In genomic region chr2:16218651-16219050, GRCh38 we compare ENCODE assay signal across 8 cellular contexts.
DNase-seq lines count a peak whose midpoint lies in the region; ATAC-seq and TF ChIP-seq lines count a peak whose summit lies in the region.

No MANE protein-coding gene starts in this region.

- 31% methylated on average over 3 of the region's 3 CpGs for WGBS in SK-N-SH (ENCODE audit: low lambda C conversion rate)
- WGBS in psoas muscle, 3 donors, result 47 to 56% (median 51%) methylated on average over 3 of the region's 3 CpGs

- H3K4me3 ChIP-seq in SK-N-SH (ENCODE audit: low read depth in 2 of 2, low read length in 1 of 2) (no peak overlapping the region; a peak in 1 of 4 replicates), KMS-11 (IDR thresholded peaks at IDR 0.05; ENCODE audit: insufficient read depth, low read depth, low read length) (no peak overlapping the region), psoas muscle (no peak overlapping the region)

- H3K4me2 ChIP-seq in SK-N-SH, result no peak overlapping the region
- H3K4me2 ChIP-seq in KMS-11, result no peak overlapping the region

- no peak overlapping the region for H3K27ac Mint-ChIP-seq in chondrocyte (ENCODE audit: unreplicated experiment)
- H3K27ac Mint-ChIP-seq in activated naive CD4-positive, alpha-beta T cell treated with anti-CD3 and anti-CD28 coated beads, Interleukin-2, amount 50 U/mL, for 72 hours, result no peak overlapping the region

- H3K4me1 ChIP-seq in SK-N-SH (ENCODE audit: control insufficient read depth in 1 of 2, insufficient read depth in 2 of 2, low read depth in 1 of 2, low read length in 1 of 2) (peaks cover 0 to 12% of the 10 kb centered on the region in 2 experiments; a peak in 1 of 4 replicates), KMS-11 (ENCODE audit: low read depth, poor library complexity, severe bottlenecking) (peaks cover 4% of the 10 kb centered on the region), psoas muscle (no peaks in the 10 kb centered on the region)

- DNase-seq in SK-N-SH, result peak; percentile 72
- DNase-seq in chondrocyte (ENCODE audit: low spot score), result no peak
- no peak for DNase-seq in psoas muscle
- no peak for DNase-seq in activated naive CD4-positive, alpha-beta T cell treated with anti-CD3 and anti-CD28 coated beads, Interleukin-2, amount 50 U/mL, for 72 hours (ENCODE audit: low spot score in 2 of 2)
- no peak for DNase-seq in NCI-H1105 (lab: John Stamatoyannopoulos, UW)
- DNase-seq in GM19240 (ENCODE audit: insufficient read length, low spot score), result no peak

- H3K36me3 ChIP-seq in SK-N-SH (replicated peaks in 1 of 2; ENCODE audit: control insufficient read depth in 1 of 2, insufficient read depth in 2 of 2, low read length in 1 of 2) (no peaks in the 10 kb centered on the region), KMS-11 (ENCODE audit: insufficient read depth) (no peaks in the 10 kb centered on the region), psoas muscle (ENCODE audit: insufficient read depth in 1 of 2, low read depth in 1 of 2) (no peaks in the 10 kb centered on the region)

- H3K27ac ChIP-seq in SK-N-SH (ENCODE audit: low read depth in 2 of 2, low read length in 1 of 2) (no peak overlapping the region), KMS-11 (no peak overlapping the region), psoas muscle (no peak overlapping the region)

- peaks cover 15% of the 10 kb centered on the region for H3K27me3 Mint-ChIP-seq in chondrocyte (ENCODE audit: low read depth)

- no peaks in the 10 kb centered on the region for H3K9me2 ChIP-seq in SK-N-SH

- no peaks in the 10 kb centered on the region for H3K27me3 ChIP-seq in SK-N-SH (ENCODE audit: insufficient read depth)
- H3K27me3 ChIP-seq in KMS-11 (ENCODE audit: insufficient read depth, low read depth), result no peaks in the 10 kb centered on the region
- H3K27me3 ChIP-seq in psoas muscle (ENCODE audit: insufficient read depth in 3 of 3, low read length in 2 of 3), result peaks cover 0 to 3% (median 0%) of the 10 kb centered on the region in 3 donors

- no peaks in the 10 kb centered on the region for H3K4me1 Mint-ChIP-seq in chondrocyte (ENCODE audit: low read depth)

- H3K79me2 ChIP-seq in SK-N-SH (ENCODE audit: insufficient read depth), result no peaks in the 10 kb centered on the region
- no peaks in the 10 kb centered on the region for H3K79me2 ChIP-seq in KMS-11 (ENCODE audit: insufficient read depth, low read depth)

- TF ChIP-seq EP300 in SK-N-SH (IDR thresholded peaks at IDR 0.05; ENCODE audit: borderline replicate concordance in 1 of 2, low read depth in 1 of 2, low read length in 1 of 2), result no peak

- H3F3A ChIP-seq in SK-N-SH (replicated peaks; ENCODE audit: insufficient read depth), result no peaks in the 10 kb centered on the region

- H4K20me1 ChIP-seq in SK-N-SH (ENCODE audit: insufficient read depth) (no peaks in the 10 kb centered on the region), KMS-11 (ENCODE audit: insufficient read depth) (no peaks in the 10 kb centered on the region)

- H3K9me3 Mint-ChIP-seq in chondrocyte (ENCODE audit: low read depth), result no peaks in the 10 kb centered on the region
- peaks cover 7 to 8% of the 10 kb centered on the region in 2 donors for H3K9me3 Mint-ChIP-seq in activated naive CD4-positive, alpha-beta T cell treated with anti-CD3 and anti-CD28 coated beads, Interleukin-2, amount 50 U/mL, for 72 hours

- CTCF ChIA-PET in SK-N-SH (lab: Yijun Ruan, JAX), result interaction anchor here (0.7 to 3.6 kb wide), 18 partner anchors 9 to 395 kb away, joined by 3 to 20 read pairs (median 4); partner anchors contain the start of gene MYCN

- POLR2A ChIA-PET in SK-N-SH (lab: Yijun Ruan, JAX), result no interaction called here

- H3K36me3 Mint-ChIP-seq in chondrocyte (ENCODE audit: low read depth), result peaks cover 2% of the 10 kb centered on the region
- peaks cover 0 to 4% of the 10 kb centered on the region in 2 donors for H3K36me3 Mint-ChIP-seq in activated naive CD4-positive, alpha-beta T cell treated with anti-CD3 and anti-CD28 coated beads, Interleukin-2, amount 50 U/mL, for 72 hours

- no peaks in the 10 kb centered on the region for H3K9me3 ChIP-seq in SK-N-SH
- no peaks in the 10 kb centered on the region for H3K9me3 ChIP-seq in psoas muscle

- no peak for TF ChIP-seq CTCF in SK-N-SH (IDR thresholded peaks at IDR 0.05)
- peak; percentile 59 for TF ChIP-seq CTCF in KMS-11 (conservative IDR thresholded peaks at IDR 0.05; ENCODE audit: low read depth, low read length)
- peak; percentile 55 for TF ChIP-seq CTCF in chondrocyte (IDR thresholded peaks at IDR 0.05)
- TF ChIP-seq CTCF in psoas muscle (IDR thresholded peaks at IDR 0.05), result peak; percentile 15

- peak; percentile 67 for TF ChIP-seq RAD21 in SK-N-SH (IDR thresholded peaks at IDR 0.05; ENCODE audit: low read length)

- H3K9ac ChIP-seq in SK-N-SH (no peak overlapping the region), KMS-11 (no peak overlapping the region)

- H3K4me3 Mint-ChIP-seq in chondrocyte (ENCODE audit: unreplicated experiment), result no peak overlapping the region

- ATAC-seq in SK-N-SH treated with all-trans-retinoic acid at 6 μM for 48 hours, result no peak
- no peak for ATAC-seq in psoas muscle
- no peak for ATAC-seq in activated naive CD4-positive, alpha-beta T cell treated with anti-CD3 and anti-CD28 coated beads, Interleukin-2, amount 50 U/mL, for 72 hours

- H2AFZ ChIP-seq in SK-N-SH (ENCODE audit: low read depth) (no peak overlapping the region), KMS-11 (ENCODE audit: low read depth) (peak overlapping the region; percentile 21; the same call in 1 of the 2 replicates)

- intact Hi-C loops in psoas muscle (cut with DNase I), result no loop called here

TF ChIP-seq in SK-N-SH, 30 proteins besides CTCF, POLR2A, EP300 and RAD21:
- TF ChIP-seq PBX3 (IDR thresholded peaks at IDR 0.05), result no peak
- TF ChIP-seq MXI1 (IDR thresholded peaks at IDR 0.05; ENCODE audit: low read depth, low read length), result no peak
- TF ChIP-seq FOXJ3 (CRISPR knock-in tag; IDR thresholded peaks at IDR 0.05), result no peak
- no peak for TF ChIP-seq IRF3 (IDR thresholded peaks at IDR 0.05; ENCODE audit: low read depth, low read length)
- TF ChIP-seq TAF1 (IDR thresholded peaks at IDR 0.05; ENCODE audit: borderline replicate concordance, low read depth, low read length), result no peak
- peak; percentile 52; the same call in 1 of the 2 replicates for TF ChIP-seq SMC3 (IDR thresholded peaks at IDR 0.05; ENCODE audit: low read depth, low read length)
- no peak for TF ChIP-seq POLR2AphosphoS5 (IDR thresholded peaks at IDR 0.05; ENCODE audit: low read depth, low read length)

TF ChIP-seq in SK-N-SH treated with all-trans-retinoic acid at 6 μM for 48 hours, 23 proteins besides CTCF, POLR2A, EP300 and RAD21:
- TF ChIP-seq ZFP30 (CRISPR knock-in tag; IDR thresholded peaks at IDR 0.05) (no peak), ZFP3 (CRISPR knock-in tag; IDR thresholded peaks at IDR 0.05) (no peak), ARNTL (CRISPR knock-in tag; IDR thresholded peaks at IDR 0.05; ENCODE audit: borderline replicate concordance, low read depth) (no peak), BACH2 (CRISPR knock-in tag; IDR thresholded peaks at IDR 0.05; ENCODE audit: borderline replicate concordance) (no peak)
